Comparison of ENCODE assay signal across 8 cellular contexts in the genomic region with DNA sequence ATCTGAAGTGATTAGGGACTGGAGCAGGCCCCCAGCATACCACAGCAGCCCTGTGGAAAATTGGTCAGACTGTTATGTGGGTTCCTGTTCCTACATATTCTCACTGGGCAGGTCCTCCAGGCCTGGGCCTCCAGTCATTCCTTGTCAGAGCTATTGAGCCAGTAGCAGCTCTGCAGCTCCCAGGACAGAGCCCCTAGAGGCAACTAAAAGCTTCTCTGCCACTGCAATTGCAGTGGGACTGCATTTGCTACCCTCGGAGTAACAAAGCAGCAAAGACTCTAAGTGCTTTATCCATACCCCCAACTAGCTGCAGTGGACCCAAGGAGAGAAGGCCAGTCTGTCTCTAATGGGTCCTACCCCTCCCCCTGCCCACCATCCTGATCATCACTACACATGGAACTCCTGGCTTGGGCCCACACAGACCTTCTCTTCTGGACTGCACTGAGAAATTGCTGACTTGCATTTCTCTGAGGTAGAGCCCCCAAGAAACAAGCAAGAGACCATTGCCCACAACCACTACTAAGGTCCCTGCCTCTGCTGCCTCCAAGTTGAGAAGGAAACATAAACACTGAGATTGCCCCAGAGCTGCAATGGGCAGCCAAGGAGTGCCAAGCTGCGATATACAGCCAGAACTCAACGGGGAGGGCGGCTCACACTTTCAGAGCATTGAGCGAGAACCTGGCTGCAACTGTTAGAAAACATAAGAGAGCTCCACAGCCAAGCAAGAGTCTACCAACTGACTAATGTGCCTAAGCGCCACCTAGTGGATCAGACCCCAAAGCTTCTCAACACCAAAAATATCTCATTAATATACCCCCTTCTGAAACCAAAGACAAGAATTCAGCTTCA.
DNase-seq lines count a peak whose midpoint lies in the region; ATAC-seq and TF ChIP-seq lines count a peak whose summit lies in the region.

No MANE protein-coding gene starts in this region.

- H2AK5ac ChIP-seq in mesendoderm (ENCODE audit: low read length): no peak overlapping the region

- H2BK5ac ChIP-seq in mesendoderm (ENCODE audit: low read length): no peak overlapping the region

- H3K18ac ChIP-seq in mesendoderm (ENCODE audit: low read length): peak overlapping the region; percentile 43

- H3K27me3 ChIP-seq in mesendoderm (ENCODE audit: insufficient read depth, low read length, poor library complexity) (no peaks in the 10 kb centered on the region), esophagus squamous epithelium (no peaks in the 10 kb centered on the region)

- no peaks in the 10 kb centered on the region for H3K79me1 ChIP-seq in mesendoderm (ENCODE audit: low read length)

- H3K27me3 Mint-ChIP-seq in T-helper 2 cell treated with Interferon-gamma antibody and Interleukin-4, amounts not matched to agents 5 μg/mL and 100 μg/mL, for 36 hours (ENCODE audit: low read depth): no peaks in the 10 kb centered on the region

- no peak overlapping the region for H3K4me3 ChIP-seq in mesendoderm (ENCODE audit: low read length)
- no peak overlapping the region for H3K4me3 ChIP-seq in esophagus squamous epithelium

- no peak overlapping the region for H3K23ac ChIP-seq in mesendoderm (ENCODE audit: low read length)

- H4K5ac ChIP-seq in mesendoderm (ENCODE audit: low read length): no peak overlapping the region

- DNase-seq in ELF-1 (ENCODE audit: low read depth, low spot score) (peak; percentile 77), NCI-H226 (peak; percentile 5), astrocyte of the hippocampus (ENCODE audit: low read depth, low spot score) (peak; percentile 64), mesendoderm (peak; percentile 87), esophagus squamous epithelium (lab: John Stamatoyannopoulos, UW) (no peak)
- DNase-seq in T-helper 2 cell treated with Interferon-gamma antibody and Interleukin-4, amounts not matched to agents 5 μg/mL and 100 μg/mL, for 36 hours (ENCODE audit: low spot score): no peak

- H4K8ac ChIP-seq in mesendoderm (ENCODE audit: low read depth, low read length): no peak overlapping the region

- no peaks in the 10 kb centered on the region for H3K79me2 ChIP-seq in mesendoderm (ENCODE audit: control insufficient read depth, insufficient read depth, low read length)

- peak overlapping the region; percentile 65 for H3K56ac ChIP-seq in mesendoderm (ENCODE audit: low read length)

- no CpG with 5 or more reads among the region's 6 CpGs for WGBS in mesendoderm (ENCODE audit: extremely low coverage, insufficient coverage, low lambda C conversion rate)
- 8 to 71% methylated on average over 1 of the region's 6 CpGs for WGBS in esophagus squamous epithelium, 2 donors

- H3K4me1 ChIP-seq in mesendoderm (ENCODE audit: control insufficient read depth, low read depth, low read length): no peaks in the 10 kb centered on the region
- no peaks in the 10 kb centered on the region for H3K4me1 ChIP-seq in esophagus squamous epithelium

- H3K4me1 Mint-ChIP-seq in T-helper 2 cell treated with Interferon-gamma antibody and Interleukin-4, amounts not matched to agents 5 μg/mL and 100 μg/mL, for 36 hours (ENCODE audit: low read depth): no peaks in the 10 kb centered on the region

- ATAC-seq in GM19372 (IDR thresholded peaks at IDR 0.05; ENCODE audit: low read depth, unreplicated experiment) (peak; percentile 87), HG03139 (IDR thresholded peaks at IDR 0.05; ENCODE audit: unreplicated experiment) (peak; percentile 74)

- no peak overlapping the region for H3K27ac Mint-ChIP-seq in T-helper 2 cell treated with Interferon-gamma antibody and Interleukin-4, amounts not matched to agents 5 μg/mL and 100 μg/mL, for 36 hours

- peak in 3 of 6 experiments; percentile 9 to 24 (median 21) for TF ChIP-seq CTCF in esophagus squamous epithelium (IDR thresholded peaks at IDR 0.05)

- H3K27ac ChIP-seq in mesendoderm (ENCODE audit: low read depth, low read length) (no peak overlapping the region), esophagus squamous epithelium (no peak overlapping the region)

- no peak overlapping the region for H3K4me3 Mint-ChIP-seq in T-helper 2 cell treated with Interferon-gamma antibody and Interleukin-4, amounts not matched to agents 5 μg/mL and 100 μg/mL, for 36 hours

- no peak overlapping the region for H3K4me2 ChIP-seq in mesendoderm (ENCODE audit: low read length)

- H3K36me3 ChIP-seq in mesendoderm (ENCODE audit: control insufficient read depth, insufficient read depth, low read length) (no peaks in the 10 kb centered on the region), esophagus squamous epithelium (no peaks in the 10 kb centered on the region)

- H3K36me3 Mint-ChIP-seq in T-helper 2 cell treated with Interferon-gamma antibody and Interleukin-4, amounts not matched to agents 5 μg/mL and 100 μg/mL, for 36 hours (ENCODE audit: low read depth): no peaks in the 10 kb centered on the region

- intact Hi-C loops in esophagus squamous epithelium (cut with DNase I): no loop called here

- peaks cover 0 to 9% (median 3%) of the 10 kb centered on the region in 3 donors for H3K9me3 ChIP-seq in esophagus squamous epithelium

- no peaks in the 10 kb centered on the region for H3K9me3 Mint-ChIP-seq in T-helper 2 cell treated with Interferon-gamma antibody and Interleukin-4, amounts not matched to agents 5 μg/mL and 100 μg/mL, for 36 hours

- peak overlapping the region; percentile 92 for H2BK15ac ChIP-seq in mesendoderm (replicated peaks; ENCODE audit: low read depth)

- no peak overlapping the region for H2BK120ac ChIP-seq in mesendoderm (ENCODE audit: low read depth, low read length)

- H3K4ac ChIP-seq in mesendoderm (ENCODE audit: low read depth, low read length): no peak overlapping the region

- TF ChIP-seq POLR2A in esophagus squamous epithelium (IDR thresholded peaks at IDR 0.05): no peak

- H3K9ac ChIP-seq in mesendoderm (ENCODE audit: low read length): no peak overlapping the region

Comparison
In these comparisons a context has a peak if more than half of its experiments do, and no peak if none do; other contexts are left out.
1. DNase-seq: peak in ELF-1 (single experiment), NCI-H226 (single experiment), astrocyte of the hippocampus (single experiment) and mesendoderm (single experiment); none in T-helper 2 cell treated with Interferon-gamma antibody and Interleukin-4, amounts not matched to agents 5 μg/mL and 100 μg/mL, for 36 hours (single experiment) and esophagus squamous epithelium (single experiment).